8 cellular contexts compared by ENCODE assay signal in the genomic region with DNA sequence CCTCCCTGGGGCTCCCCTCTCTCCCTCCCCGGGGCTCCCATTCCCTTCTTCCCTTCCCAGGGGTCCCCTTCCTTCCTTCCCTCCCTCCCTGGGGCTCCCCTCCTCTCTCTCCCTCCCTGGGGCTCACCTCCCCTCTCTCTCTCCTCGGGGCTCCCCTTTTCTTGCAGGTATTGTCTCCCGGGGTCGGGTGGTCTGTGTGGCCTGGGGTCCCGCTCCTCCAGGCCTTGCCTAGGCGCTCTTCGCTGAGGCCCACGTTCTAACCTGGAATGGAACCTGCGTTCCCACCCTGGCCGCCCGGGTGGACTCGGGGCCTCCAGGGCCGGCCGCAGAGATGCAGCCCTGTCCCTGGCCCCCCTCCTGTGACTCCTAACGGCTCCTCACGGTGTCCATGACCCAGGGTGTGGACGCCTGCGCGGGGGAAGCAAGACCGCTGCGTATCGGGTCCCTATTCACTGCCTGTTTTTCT. TPM values are rescaled to one million over a fixed set of nuclear protein-coding genes. Genes with fewer than 3 reads are reported as not detected.
DNase-seq lines count a peak whose midpoint lies in the region; ATAC-seq, FAIRE-seq and TF ChIP-seq lines count a peak whose summit lies in the region.

No MANE protein-coding gene starts in this region.

- H3K79me2 ChIP-seq in K562 (ENCODE audit: control insufficient read depth, insufficient read depth, low read length), result peaks cover 95% of the 10 kb centered on the region

- no TSS peak for BruUV-seq in K562 (replicated peaks; lab: Mats Ljungman, UMichigan)

- H3K4me3 ChIP-seq in MG63, result peak overlapping the region; percentile 88
- peak overlapping the region; percentile 89 for H3K4me3 ChIP-seq in K562
- peak overlapping the region; percentile 41 to 72 for H3K4me3 ChIP-seq in kidney (ENCODE audit: low read length in 2 of 2)

- H3K27ac Mint-ChIP-seq in stimulated activated naive CD8-positive, alpha-beta T cell treated with anti-CD3 and anti-CD28 coated beads, Interleukin-15, amount 100 ng/mL, for 72 hours, result peak overlapping the region; percentile 94

- H3K4me3 Mint-ChIP-seq in stimulated activated naive CD8-positive, alpha-beta T cell treated with anti-CD3 and anti-CD28 coated beads, Interleukin-15, amount 100 ng/mL, for 72 hours, result peak overlapping the region; percentile 91

- CTCF ChIA-PET in K562 (lab: Yijun Ruan, JAX; ENCODE audit: low intra/inter-chr PET ratio), result no interaction called here

- in situ Hi-C loops in K562 (cut with MboI), result loop anchor here (10.0 kb wide), 1 partner anchor 233 kb away; no protein-coding TSS in a partner anchor

- no peaks in the 10 kb centered on the region for H3K27me3 Mint-ChIP-seq in stimulated activated naive CD8-positive, alpha-beta T cell treated with anti-CD3 and anti-CD28 coated beads, Interleukin-15, amount 100 ng/mL, for 72 hours

- H3K9me3 Mint-ChIP-seq in stimulated activated naive CD8-positive, alpha-beta T cell treated with anti-CD3 and anti-CD28 coated beads, Interleukin-15, amount 100 ng/mL, for 72 hours, result no peaks in the 10 kb centered on the region

- POLR2A ChIA-PET in K562 (lab: Yijun Ruan, JAX), result no interaction called here

- peaks cover 15 to 36% of the 10 kb centered on the region in 2 experiments for H3K4me1 ChIP-seq in K562 (replicated peaks in 1 of 2; ENCODE audit: control insufficient read depth in 2 of 2, insufficient read depth in 2 of 2, low read length in 2 of 2)
- H3K4me1 ChIP-seq in kidney (ENCODE audit: control insufficient read depth in 1 of 2, insufficient read depth in 1 of 2, low read depth in 1 of 2, low read length in 2 of 2), result peaks cover 6 to 13% of the 10 kb centered on the region in 2 donors

- H4K20me1 ChIP-seq in K562 (replicated peaks; ENCODE audit: control insufficient read depth, insufficient read depth, low read length), result no peaks in the 10 kb centered on the region; the same call in none of the 2 replicates

- no peak for TF ChIP-seq EP300 in K562 (IDR thresholded peaks at IDR 0.05; ENCODE audit: low read length)

- H3K9me1 ChIP-seq in K562 (ENCODE audit: control insufficient read depth, insufficient read depth, low read length), result peaks cover 6% of the 10 kb centered on the region

- no peak for TF ChIP-seq POLR2A in K562 (conservative IDR thresholded peaks at IDR 0.05)

- H3K27ac ChIP-seq in K562 (ENCODE audit: extremely low read depth, low read depth, low read length), result peak overlapping the region; percentile 88
- H3K27ac ChIP-seq in kidney (ENCODE audit: low read depth in 2 of 2, low read length in 2 of 2), result peak overlapping the region; percentile 38 to 47

- FAIRE-seq in K562 (lab: Jason Lieb, UNC) (no peak), kidney (lab: Jason Lieb, UNC) (no peak)

- H3K27me3 ChIP-seq in MG63, result no peaks in the 10 kb centered on the region
- no peaks in the 10 kb centered on the region for H3K27me3 ChIP-seq in K562 (ENCODE audit: control insufficient read depth in 2 of 2, insufficient read depth in 2 of 2, low read length in 2 of 2)

- ATAC-seq in K562, result peak; percentile 70
- ATAC-seq in stimulated activated naive CD8-positive, alpha-beta T cell treated with anti-CD3 and anti-CD28 coated beads, Interleukin-15, amount 100 ng/mL, for 72 hours, result peak; percentile 3
- no peak for ATAC-seq in GM18873 (IDR thresholded peaks at IDR 0.05; ENCODE audit: low FRiP score, unreplicated experiment)

- H3K36me3 ChIP-seq in MG63 (peaks cover 37% of the 10 kb centered on the region), K562 (ENCODE audit: control insufficient read depth, insufficient read depth, low read length) (peaks cover 40% of the 10 kb centered on the region; the same call in 2 of the 3 replicates), kidney (ENCODE audit: control insufficient read depth in 1 of 2, insufficient read depth in 2 of 2, low read length in 2 of 2) (peaks cover 2 to 7% of the 10 kb centered on the region in 2 donors)

- H3K4me1 Mint-ChIP-seq in stimulated activated naive CD8-positive, alpha-beta T cell treated with anti-CD3 and anti-CD28 coated beads, Interleukin-15, amount 100 ng/mL, for 72 hours, result peaks cover 73% of the 10 kb centered on the region

- H3K9me3 ChIP-seq in MG63 (no peaks in the 10 kb centered on the region), K562 (replicated peaks; ENCODE audit: control insufficient read depth, insufficient read depth, low read depth, low read length) (no peaks in the 10 kb centered on the region), kidney (ENCODE audit: control insufficient read depth in 1 of 2, low read length in 2 of 2) (no peaks in the 10 kb centered on the region)

- DNase-seq in EL (peak; percentile 40), MG63 (peak; percentile 43), K562 (ENCODE audit: extremely low read depth in 1 of 4, low spot score in 3 of 4) (peak; percentile 16 to 68 (median 44)), kidney (peak; percentile 83)
- no peak for DNase-seq in stimulated activated naive CD8-positive, alpha-beta T cell treated with anti-CD3 and anti-CD28 coated beads, Interleukin-15, amount 100 ng/mL, for 72 hours
- DNase-seq in stimulated activated naive CD4-positive, alpha-beta T cell (lab: John Stamatoyannopoulos, UW), result no peak
- no peak for DNase-seq in activated CD4-positive, alpha-beta T cell treated with anti-CD3 and anti-CD28 coated beads for 1 hour

- no peak for TF ChIP-seq CTCF in K562 (IDR thresholded peaks at IDR 0.05 in 2 of 3, conservative IDR thresholded peaks at IDR 0.05 in 1 of 3; ENCODE audit: insufficient read depth in 2 of 3, low read depth in 1 of 3, low read length in 3 of 3)
- no peak for TF ChIP-seq CTCF in kidney (IDR thresholded peaks at IDR 0.05; ENCODE audit: borderline replicate concordance, extremely low read depth, insufficient read depth)

- TF ChIP-seq RAD21 in K562 (CRISPR knock-in tag; conservative IDR thresholded peaks at IDR 0.05 in 1 of 2, IDR thresholded peaks at IDR 0.05 in 1 of 2), result no peak

- peak overlapping the region; percentile 71 for H3K4me2 ChIP-seq in K562 (ENCODE audit: insufficient read depth, low read length)

- peak overlapping the region; percentile 50; the same call in 1 of the 2 replicates for H2AFZ ChIP-seq in K562 (ENCODE audit: low read depth, low read length)

- intact Hi-C loops in K562 (cut with micrococcal nuclease) (no loop called here), kidney (cut with DNase I) (no loop called here)

- under 1% methylated on average over 14 of the region's 22 CpGs for WGBS in K562 (ENCODE audit: insufficient coverage, low coverage, missing lambda C conversion rate)

- peak overlapping the region; percentile 87 to 93 for H3K9ac ChIP-seq in K562 (ENCODE audit: insufficient read depth in 1 of 2, low read depth in 2 of 2, low read length in 2 of 2)
- peak overlapping the region; percentile 62 to 71 for H3K9ac ChIP-seq in kidney (ENCODE audit: low read length in 2 of 2)

TF ChIP-seq in K562, 482 proteins besides CTCF, POLR2A, EP300 and RAD21 (continues in another document):
- peak; percentile 84 to 86 for TF ChIP-seq NRF1 (conservative IDR thresholded peaks at IDR 0.05 in 1 of 2, IDR thresholded peaks at IDR 0.05 in 1 of 2)

RNA-seq across cellular contexts. Expression of a gene that starts 0.9 kb away (rescaled TPM):
- 6.0 and 6.8 TPM in 2 replicates for total RNA-seq in MG63 (2014; rRNA removed; shearing (Covaris generic); ENCODE audit: low replicate concordance)
- 59.2 and 77.8 TPM in 2 replicates for total RNA-seq in K562 (2011; cell fraction: chromatin; rRNA removed; ENCODE audit: low replicate concordance)
- 25.3 and 28.3 TPM in 2 replicates for total RNA-seq in K562 (2011; cell fraction: nucleolus; rRNA removed)
- total RNA-seq in K562 (2011; cell fraction: nucleoplasm; rRNA removed), result 33.1 and 34.6 TPM in 2 replicates
- 9.7 and 13.3 TPM in 2 replicates for total RNA-seq in K562 (2014; rRNA removed)
- total RNA-seq in K562 (2014; rRNA removed; fragmentation: Illumina TruSeq; extraction: Trizol), result 10.0 and 11.1 TPM in 2 replicates
- 10.0 and 10.9 TPM in 2 replicates for total RNA-seq in K562 (2015; rRNA removed; fragmentation: Illumina TruSeq; extraction: Trizol)
- 12.1 and 16.8 TPM in 2 replicates for total RNA-seq in K562 (2021)
- 9.9 and 12.9 TPM in 2 replicates for polyA plus RNA-seq in K562 (2011; rRNA removed)
- 9.1 and 10.1 TPM in 2 replicates for polyA plus RNA-seq in K562 (2011; cell fraction: cytosol; rRNA removed)
- 19.2 and 27.0 TPM in 2 replicates for polyA plus RNA-seq in K562 (2011; cell fraction: nucleus; rRNA removed)
- polyA plus RNA-seq in K562 (2012), result 9.2 and 9.6 TPM in 2 replicates
- polyA plus RNA-seq in K562 (2014; fragmentation: Illumina TruSeq; extraction: Trizol), result 11.6 and 12.0 TPM in 2 replicates
- polyA plus RNA-seq in K562 (2014; fragmentation: Nextera tagmentation; extraction: Ambion mirVana), result 1 to 10 TPM; 2.1 to 2.2 TPM
- 15.8 and 16.7 TPM in 2 replicates for polyA plus RNA-seq in K562 (2014; rRNA removed)
- 17.1 and 18.5 TPM in 2 replicates for polyA minus RNA-seq in K562 (2011; rRNA and poly(A)+ RNA removed)
- 4.5 and 4.9 TPM in 2 replicates for polyA minus RNA-seq in K562 (2011; cell fraction: cytosol; rRNA and poly(A)+ RNA removed)
- 8.6 and 10.1 TPM in 2 replicates for polyA minus RNA-seq in K562 (2011; cell fraction: nucleus; rRNA and poly(A)+ RNA removed)
- 19.5 TPM for total RNA-seq in kidney
- polyA plus RNA-seq in kidney (ENCODE audit: insufficient read depth, low read depth, low replicate concordance), result 7.6 TPM

RNA-seq across cellular contexts. Expression of a gene that starts 38.2 kb away (rescaled TPM):
- 0.96 and 2.8 TPM in 2 replicates for total RNA-seq in MG63 (2014; rRNA removed; shearing (Covaris generic); ENCODE audit: low replicate concordance)
- total RNA-seq in K562 (2011; cell fraction: chromatin; rRNA removed; ENCODE audit: low replicate concordance), result 0.32 and 0.46 TPM in 2 replicates
- total RNA-seq in K562 (2011; cell fraction: nucleolus; rRNA removed), result 1.3 and 1.5 TPM in 2 replicates
- total RNA-seq in K562 (2011; cell fraction: nucleoplasm; rRNA removed), result 0.37 TPM in 1 of 2 replicates, not detected in the other
- total RNA-seq in K562 (2014; rRNA removed), result 0.27 and 0.49 TPM in 2 replicates
- total RNA-seq in K562 (2014; rRNA removed; fragmentation: Illumina TruSeq; extraction: Trizol), result 0.35 and 0.55 TPM in 2 replicates
- total RNA-seq in K562 (2015; rRNA removed; fragmentation: Illumina TruSeq; extraction: Trizol), result 0.68 and 0.76 TPM in 2 replicates
- 0.31 and 0.54 TPM in 2 replicates for total RNA-seq in K562 (2021)
- 0.29 and 0.38 TPM in 2 replicates for polyA plus RNA-seq in K562 (2011; rRNA removed)
- 0.37 and 0.52 TPM in 2 replicates for polyA plus RNA-seq in K562 (2011; cell fraction: cytosol; rRNA removed)
- 0.29 and 0.53 TPM in 2 replicates for polyA plus RNA-seq in K562 (2011; cell fraction: nucleus; rRNA removed)
- polyA plus RNA-seq in K562 (2012), result 0.73 and 0.97 TPM in 2 replicates
- polyA plus RNA-seq in K562 (2014; fragmentation: Illumina TruSeq; extraction: Trizol), result 0.19 and 0.43 TPM in 2 replicates
- polyA plus RNA-seq in K562 (2014; fragmentation: Nextera tagmentation; extraction: Ambion mirVana), result under 1 TPM in 1 of 2 experiments, not detected in 1; 0.06 TPM
- polyA plus RNA-seq in K562 (2014; rRNA removed), result 0.49 and 0.58 TPM in 2 replicates
- polyA minus RNA-seq in K562 (2011; rRNA and poly(A)+ RNA removed), result 0.18 and 0.21 TPM in 2 replicates
- 0.76 TPM in 1 of 2 replicates, not detected in the other for polyA minus RNA-seq in K562 (2011; cell fraction: cytosol; rRNA and poly(A)+ RNA removed)
- 0.54 and 1.00 TPM in 2 replicates for polyA minus RNA-seq in K562 (2011; cell fraction: nucleus; rRNA and poly(A)+ RNA removed)
- 1.5 TPM for total RNA-seq in kidney
- 1.1 TPM for polyA plus RNA-seq in kidney (ENCODE audit: insufficient read depth, low read depth, low replicate concordance)

Comparison
In these comparisons a context has a peak if more than half of its experiments do, and no peak if none do; other contexts are left out.
1. DNase-seq: peak in EL (single experiment), MG63 (single experiment), K562 (4 of 4) and kidney (single experiment); none in stimulated activated naive CD8-positive, alpha-beta T cell treated with anti-CD3 and anti-CD28 coated beads, Interleukin-15, amount 100 ng/mL, for 72 hours (0 of 2), stimulated activated naive CD4-positive, alpha-beta T cell (0 of 6) and activated CD4-positive, alpha-beta T cell treated with anti-CD3 and anti-CD28 coated beads for 1 hour (single experiment).
2. Peak in every context shown above with its lines, with median percentiles within 50 percentile points of each other: H3K4me3 ChIP-seq.